1 cellular context compared by ENCODE assay signal in genomic region chr1:117967900-117968299, GRCh38.
TF ChIP-seq lines count a peak whose summit lies in the region.

No MANE protein-coding gene starts in this region.

TF ChIP-seq in HEK293, 187 proteins besides CTCF, POLR2A, EP300 and RAD21 (continued from another document):
- 0 out of 2 replicates have a peak, but pooled peaks have one; percentile 1 for TF ChIP-seq ZNF449 (tag by site-specific recombination; IDR thresholded peaks at IDR 0.05)
- TF ChIP-seq ZNF146 (tag by site-specific recombination; IDR thresholded peaks at IDR 0.05) = no peak
